34 cellular contexts compared by ENCODE assay signal in the genomic region with DNA sequence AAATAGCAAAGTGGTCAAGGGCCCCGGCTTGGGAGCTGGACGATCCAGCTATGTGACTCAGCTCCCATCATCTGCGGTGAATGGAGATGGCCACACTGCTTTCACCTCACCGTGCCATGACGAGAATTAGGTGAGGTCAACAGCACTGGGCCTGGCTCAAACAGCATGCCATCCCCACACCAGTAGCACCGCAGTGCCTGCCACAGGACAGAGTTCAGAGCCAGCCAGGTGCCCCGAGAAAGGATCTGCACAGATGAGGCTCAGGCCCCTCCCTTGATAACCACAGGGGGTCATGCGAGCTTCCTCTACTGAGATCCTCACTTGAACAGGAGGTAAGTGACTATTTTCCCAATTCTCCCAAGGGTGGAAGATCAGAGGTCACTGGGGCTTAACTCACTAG. TPM values are rescaled to one million over a fixed set of nuclear protein-coding genes. Genes with fewer than 3 reads are reported as not detected.
DNase-seq lines count a peak whose midpoint lies in the region; ATAC-seq and TF ChIP-seq lines count a peak whose summit lies in the region.
"Had no signal": no experiment of that assay in that cellular context is flagged by ENCODE, and none has a peak within 500 bp of the region (broad histone marks: within the 10 kb centered on the region; RNA-seq: fewer than 3 reads in every experiment).

No MANE protein-coding gene starts in this region.

- H3K9ac ChIP-seq in IMR-90 (ENCODE audit: low read depth, low read length), result no peak overlapping the region

- no peak overlapping the region for H2AK9ac ChIP-seq in IMR-90 (replicated peaks; ENCODE audit: low read depth, low read length, poor library complexity)

- no peak overlapping the region for H2BK120ac ChIP-seq in IMR-90 (ENCODE audit: low read depth, low read length)

- peaks cover 9% of the 10 kb centered on the region for H3K4me1 ChIP-seq in IMR-90 (ENCODE audit: control insufficient read depth, insufficient read depth, low read length)

- in situ Hi-C loops in IMR-90 (cut with MboI; ENCODE audit: low sequenced_read_pairs), result no loop called here

- CTCF ChIA-PET in IMR-90 (lab: Yijun Ruan, JAX), result no interaction called here

- DNase-seq in DMS 273 (lab: John Stamatoyannopoulos, UW; ENCODE audit: unreplicated experiment) (peak; percentile 34), DMS 273 treated with DMSO at 0.1 percent for 48 hours (lab: John Stamatoyannopoulos, UW) (no peak), IMR-90 (no peak), kidney tubule cell (ENCODE audit: low spot score) (peak; percentile 3), sciatic nerve (ENCODE audit: low spot score) (peak; percentile 34), NCI-H510A (lab: John Stamatoyannopoulos, UW) (no peak), middle frontal gyrus (ENCODE audit: extremely low spot score, low spot score) (no peak)
- DNase-seq: activated gamma-delta T cell; activated naive CD8-positive, alpha-beta T cell treated with anti-CD3 and anti-CD28 coated beads, Interleukin-2, amount 50 U/mL, for 24 hours; activated T-cell treated with anti-CD3 and anti-CD28 coated beads, Interleukin-2, amount 50 U/mL, for 4 hours; C1 segment of cervical spinal cord; COR-L47; DND-41; effector memory CD4-positive, alpha-beta T cell; naive B cell; NCI-H1694 treated with DMSO at 0.1 percent for 48 hours; NCI-H526; occipital lobe; PC-3; stimulated activated naive B cell treated with anti-CD40 and anti-IgM and Interleukin-4, amounts not matched to agents 10 μg/mL and 1 μg/mL and 100 μg/mL, for 72 hours; T-helper 17 cell; upper lobe of left lung had no signal

- WGBS in IMR-90 (ENCODE audit: extremely low coverage in 2 of 2, insufficient read length in 1 of 2), 2 experiments, result no CpG with 5 or more reads among the region's 8 CpGs

- H2BK15ac ChIP-seq in IMR-90 (ENCODE audit: low read depth, low read length), result no peak overlapping the region

- H3K56ac ChIP-seq in IMR-90 (ENCODE audit: extremely low read depth, insufficient read depth, low read length), result no peak overlapping the region

- no TSS peak for BruUV-seq in IMR-90 (replicated peaks; lab: Mats Ljungman, UMichigan)

- POLR2A ChIA-PET in IMR-90 (lab: Charles Lee; ENCODE audit: unreplicated experiment), result no interaction called here

- H3K9me1 ChIP-seq in IMR-90 (ENCODE audit: insufficient read depth, low read length), result peaks cover 16% of the 10 kb centered on the region; the same call in 1 of the 2 replicates

- H3K79me1 ChIP-seq in IMR-90 (ENCODE audit: low read depth in 1 of 2, low read length in 2 of 2), result peaks cover 0 to 5% of the 10 kb centered on the region in 2 experiments; a peak in 3 of 4 replicates

- TF ChIP-seq CTCF in IMR-90 (conservative IDR thresholded peaks at IDR 0.05; ENCODE audit: low read depth, low read length), result no peak

- no peak for TF ChIP-seq RAD21 in IMR-90 (IDR thresholded peaks at IDR 0.05; ENCODE audit: low read length)

- no peak overlapping the region for H3K18ac ChIP-seq in IMR-90 (ENCODE audit: low read depth, low read length)

- H2AK5ac ChIP-seq in IMR-90 (ENCODE audit: low read depth, low read length), result no peak overlapping the region

- H3K36me3 ChIP-seq in IMR-90 (ENCODE audit: control insufficient read depth, insufficient read depth, low read length), result peaks cover 3% of the 10 kb centered on the region

- H3K4me3 ChIP-seq in IMR-90 (ENCODE audit: insufficient read depth, low read depth, low read length), result no peak overlapping the region
- H3K4me3 ChIP-seq: cardiac muscle cell, coronary artery, upper lobe of left lung had no signal

- H3K23ac ChIP-seq in IMR-90 (ENCODE audit: low read depth, low read length), result no peak overlapping the region

- H3K27me3 ChIP-seq in IMR-90 (ENCODE audit: control insufficient read depth, insufficient read depth, low read length), result no peaks in the 10 kb centered on the region
- H3K27me3 ChIP-seq: cardiac muscle cell, upper lobe of left lung had no signal

- H4K5ac ChIP-seq in IMR-90 (ENCODE audit: low read depth, low read length), result no peak overlapping the region

- no peak overlapping the region for H3K4me2 ChIP-seq in IMR-90 (ENCODE audit: low read depth, low read length)

- H3K9me3 ChIP-seq in IMR-90 (ENCODE audit: control insufficient read depth, insufficient read depth, low read length), result no peaks in the 10 kb centered on the region
- H3K9me3 ChIP-seq: upper lobe of left lung had no signal

- H3K14ac ChIP-seq in IMR-90 (replicated peaks; ENCODE audit: low read depth, low read length), result peak overlapping the region; percentile 4; the same call in 1 of the 2 replicates

- no peak overlapping the region for H4K91ac ChIP-seq in IMR-90 (ENCODE audit: insufficient read depth, low read depth, low read length)

- peaks cover 8% of the 10 kb centered on the region; the same call in 1 of the 2 replicates for H4K20me1 ChIP-seq in IMR-90 (ENCODE audit: insufficient read depth, low read length)

- no peak overlapping the region for H2BK5ac ChIP-seq in IMR-90 (ENCODE audit: low read depth, low read length, poor library complexity, severe bottlenecking)

- H2AFZ ChIP-seq in IMR-90 (replicated peaks; ENCODE audit: low read length, poor library complexity), result no peak overlapping the region

- intact Hi-C loops in IMR-90 (cut with micrococcal nuclease) (no loop called here), sciatic nerve (cut with DNase I) (loop anchor here (10.0 kb wide), 1 partner anchor 1518 kb away; no protein-coding TSS in a partner anchor)

- dilution Hi-C loops in IMR-90 (cut with HindIII; ENCODE audit: low sequenced_read_pairs, unreplicated experiment), result no loop called here

- H3K4ac ChIP-seq in IMR-90 (ENCODE audit: low read depth, low read length), result no peak overlapping the region

- H4K8ac ChIP-seq in IMR-90 (ENCODE audit: low read depth in 2 of 2, low read length in 2 of 2), result 0 out of 4 replicates have a peak overlapping the region, but pooled peaks of 1 of the 2 experiments have one; percentile 15

- no peak overlapping the region for H2BK20ac ChIP-seq in IMR-90 (ENCODE audit: low read depth, low read length)

- no peak overlapping the region for H3K27ac ChIP-seq in IMR-90 (ENCODE audit: insufficient read depth, low read length)
- H3K27ac ChIP-seq: 22Rv1, cardiac muscle cell, coronary artery had no signal

- TF ChIP-seq POLR2A in IMR-90 (IDR thresholded peaks at IDR 0.05; ENCODE audit: low read depth, low read length), result no peak

- peak; percentile 25 for ATAC-seq in IMR-90 (ENCODE audit: low read depth)
- no peak for ATAC-seq in sciatic nerve
- ATAC-seq in GM21381 (IDR thresholded peaks at IDR 0.05; ENCODE audit: unreplicated experiment), result no peak
- ATAC-seq: activated naive CD8-positive, alpha-beta T cell treated with anti-CD3 and anti-CD28 coated beads, Interleukin-2, amount 50 U/mL, for 24 hours; activated T-cell treated with anti-CD3 and anti-CD28 coated beads, Interleukin-2, amount 50 U/mL, for 4 hours; PC-3; stimulated activated naive B cell treated with anti-CD40 and anti-IgM and Interleukin-4, amounts not matched to agents 10 μg/mL and 1 μg/mL and 100 μg/mL, for 72 hours; T-helper 17 cell had no signal

TF ChIP-seq in IMR-90, 13 proteins besides CTCF, POLR2A, EP300 and RAD21:
- TF ChIP-seq RFX5 (IDR thresholded peaks at IDR 0.05; ENCODE audit: low read depth, low read length) (no peak), RCOR1 (IDR thresholded peaks at IDR 0.05; ENCODE audit: insufficient replicate concordance, low read length) (no peak), FOS (IDR thresholded peaks at IDR 0.05; ENCODE audit: low read depth, low read length) (no peak), SMC3 (IDR thresholded peaks at IDR 0.05; ENCODE audit: low read depth, low read length) (no peak), NFE2L2 (IDR thresholded peaks at IDR 0.05; ENCODE audit: low read depth, low read length) (no peak), MAFK (IDR thresholded peaks at IDR 0.05; ENCODE audit: low read depth, low read length) (no peak), MAZ (IDR thresholded peaks at IDR 0.05; ENCODE audit: borderline replicate concordance, low read depth, low read length) (no peak), CEBPB (IDR thresholded peaks at IDR 0.05; ENCODE audit: low read depth, low read length) (no peak), CHD1 (IDR thresholded peaks at IDR 0.05; ENCODE audit: low read depth, low read length) (no peak), MXI1 (IDR thresholded peaks at IDR 0.05; ENCODE audit: borderline replicate concordance, low read depth, low read length) (no peak)
- TF ChIP-seq, protein P1, sequence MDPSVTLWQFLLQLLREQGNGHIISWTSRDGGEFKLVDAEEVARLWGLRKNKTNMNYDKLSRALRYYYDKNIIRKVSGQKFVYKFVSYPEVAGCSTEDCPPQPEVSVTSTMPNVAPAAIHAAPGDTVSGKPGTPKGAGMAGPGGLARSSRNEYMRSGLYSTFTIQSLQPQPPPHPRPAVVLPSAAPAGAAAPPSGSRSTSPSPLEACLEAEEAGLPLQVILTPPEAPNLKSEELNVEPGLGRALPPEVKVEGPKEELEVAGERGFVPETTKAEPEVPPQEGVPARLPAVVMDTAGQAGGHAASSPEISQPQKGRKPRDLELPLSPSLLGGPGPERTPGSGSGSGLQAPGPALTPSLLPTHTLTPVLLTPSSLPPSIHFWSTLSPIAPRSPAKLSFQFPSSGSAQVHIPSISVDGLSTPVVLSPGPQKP (IDR thresholded peaks at IDR 0.05; ENCODE audit: borderline replicate concordance, low read depth, low read length), result no peak
- TF ChIP-seq, protein P2, sequence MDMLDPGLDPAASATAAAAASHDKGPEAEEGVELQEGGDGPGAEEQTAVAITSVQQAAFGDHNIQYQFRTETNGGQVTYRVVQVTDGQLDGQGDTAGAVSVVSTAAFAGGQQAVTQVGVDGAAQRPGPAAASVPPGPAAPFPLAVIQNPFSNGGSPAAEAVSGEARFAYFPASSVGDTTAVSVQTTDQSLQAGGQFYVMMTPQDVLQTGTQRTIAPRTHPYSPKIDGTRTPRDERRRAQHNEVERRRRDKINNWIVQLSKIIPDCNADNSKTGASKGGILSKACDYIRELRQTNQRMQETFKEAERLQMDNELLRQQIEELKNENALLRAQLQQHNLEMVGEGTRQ (IDR thresholded peaks at IDR 0.05; ENCODE audit: low read depth, low read length), result no peak

RNA-seq across cellular contexts. Expression of a gene that starts 29.4 kb away (rescaled TPM):
- total RNA-seq in IMR-90 (2012; rRNA removed), result 13.1 and 14.3 TPM in 2 replicates
- polyA plus RNA-seq in IMR-90 (2012; rRNA removed), result 11.5 and 12.2 TPM in 2 replicates
- polyA plus RNA-seq in IMR-90 (2012; cell fraction: cytosol; rRNA removed), result 7.3 and 7.8 TPM in 2 replicates
- polyA plus RNA-seq in IMR-90 (2012; cell fraction: nucleus; rRNA removed; ENCODE audit: low replicate concordance), result 24.3 and 25.6 TPM in 2 replicates
- total RNA-seq in sciatic nerve, result 39.7 TPM

RNA-seq across cellular contexts. Expression of a gene that starts 51.6 kb away (rescaled TPM):
- total RNA-seq in IMR-90 (2012; rRNA removed) (not detected in 2 replicates), sciatic nerve (1.5 TPM)
- polyA plus RNA-seq in IMR-90 (2012; rRNA removed), result not detected in 2 replicates
- not detected in 2 replicates for polyA plus RNA-seq in IMR-90 (2012; cell fraction: cytosol; rRNA removed)
- polyA plus RNA-seq in IMR-90 (2012; cell fraction: nucleus; rRNA removed; ENCODE audit: low replicate concordance), result not detected in 2 replicates
- total RNA-seq: activated CD8-positive, alpha-beta memory T cell treated with anti-CD3 and anti-CD28 coated beads for 36 hours; activated T-cell treated with anti-CD3 and anti-CD28 coated beads, Interleukin-2, amount 50 U/mL, for 4 hours; astrocyte; cardiac muscle cell; epithelial cell of proximal tubule; liver; mesothelial cell of epicardium; PC-3; pulmonary artery endothelial cell; skeletal muscle tissue; T-helper 17 cell had no signal
- polyA plus RNA-seq: cardiac muscle cell, keratinocyte, liver had no signal

Comparison
In these comparisons a context has a peak if more than half of its experiments do, and no peak if none do; other contexts are left out.
1. DNase-seq: peak in DMS 273 (single experiment), kidney tubule cell (single experiment) and sciatic nerve (single experiment); none in DMS 273 treated with DMSO at 0.1 percent for 48 hours (single experiment), IMR-90 (single experiment), NCI-H510A (single experiment) and middle frontal gyrus (single experiment).